In genomic region chr2:126219081-126219480, GRCh38 we compare ENCODE assay signal across 34 cellular contexts.
"Had no signal": no experiment of that assay in that cellular context is flagged by ENCODE, and none has a peak within 500 bp of the region (broad histone marks: within the 10 kb centered on the region; RNA-seq: fewer than 3 reads in every experiment).

No MANE protein-coding gene starts in this region.

- H3K9me3 ChIP-seq: MG63 had no signal

- H3K27ac ChIP-seq: KMS-11 had no signal

- H3K27me3 ChIP-seq: MG63 had no signal

- H3K4me2 ChIP-seq: KMS-11 had no signal

- H3K36me3 ChIP-seq: MG63 had no signal

- H3K9ac ChIP-seq: KMS-11 had no signal

- DNase-seq: Karpas-422, Kasumi-1, KG1, MG63, MM.1S, MV-4-11, NCI-H1048, NCI-H1092, NCI-H1092 treated with DMSO at 0.1 percent for 48 hours, NCI-H1105, NCI-H1105 treated with DMSO at 0.1 percent for 48 hours, NCI-H1417, NCI-H1417 treated with DMSO at 0.1 percent for 48 hours, NCI-H1436, NCI-H1436 treated with DMSO at 0.1 percent for 48 hours, NCI-H146, NCI-H1694, NCI-H1694 treated with DMSO at 0.1 percent for 48 hours, NCI-H187, NCI-H187 treated with DMSO at 0.1 percent for 48 hours, NCI-H1930, NCI-H2029, NCI-H2029 treated with DMSO at 0.1 percent for 48 hours, NCI-H2081, NCI-H2081 treated with DMSO at 0.1 percent for 48 hours, NCI-H2107, NCI-H2171, NCI-H2171 treated with DMSO at 0.1 percent for 48 hours, NCI-H2227 treated with DMSO at 0.1 percent for 48 hours, NCI-H226, NCI-H345, NCI-H446, NCI-H446 treated with DMSO at 0.1 percent for 48 hours had no signal

- H3K4me3 ChIP-seq: MG63 had no signal
